Comparison of ENCODE assay signal across 15 cellular contexts in genomic region chr13:36528105-36528504, GRCh38.
DNase-seq lines count a peak whose midpoint lies in the region; ATAC-seq and TF ChIP-seq lines count a peak whose summit lies in the region.
"Had no signal": no experiment of that assay in that cellular context is flagged by ENCODE, and none has a peak within 500 bp of the region (broad histone marks: within the 10 kb centered on the region; RNA-seq: fewer than 3 reads in every experiment).

No MANE protein-coding gene starts in this region.

- BruUV-seq in A673 (replicated peaks; lab: Mats Ljungman, UMichigan) = no TSS peak

- H3K9me3 ChIP-seq in A673 (ENCODE audit: low read depth, low read length, poor library complexity, severe bottlenecking) = peaks cover 6% of the 10 kb centered on the region
- H3K9me3 ChIP-seq in lower lobe of right lung = no peaks in the 10 kb centered on the region
- H3K9me3 ChIP-seq: A549 had no signal

- intact Hi-C loops in A673 (cut with micrococcal nuclease; ENCODE audit: unreplicated experiment) = no loop called here
- intact Hi-C loops in lower lobe of right lung (cut with DNase I) = no loop called here
- intact Hi-C loops in cardiac septum (cut with DNase I) = no loop called here

- H3K4me1 Mint-ChIP-seq in chondrocyte (ENCODE audit: low read depth) = no peaks in the 10 kb centered on the region
- H3K4me1 Mint-ChIP-seq: CD4-positive, alpha-beta memory T cell had no signal

- DNase-seq in A673 (ENCODE audit: low spot score) (no peak), DMS53 (lab: John Stamatoyannopoulos, UW) (peak; percentile 49), lower lobe of right lung (peak; percentile 44), cardiac septum (ENCODE audit: low spot score) (no peak), chondrocyte (ENCODE audit: low spot score) (no peak)
- DNase-seq: CD4-positive, alpha-beta memory T cell; DMS153; H9; IMR-90 had no signal

- H3K4me1 ChIP-seq in A673 (ENCODE audit: insufficient read depth, low read length, poor library complexity, severe bottlenecking) = peaks cover 47% of the 10 kb centered on the region
- H3K4me1 ChIP-seq in lower lobe of right lung = peaks cover 21% of the 10 kb centered on the region
- H3K4me1 ChIP-seq: A549 had no signal

- H3K27me3 ChIP-seq in A673 (replicated peaks; ENCODE audit: insufficient read depth, low read depth, low read length, poor library complexity) (no peaks in the 10 kb centered on the region), lower lobe of right lung (ENCODE audit: low read depth) (no peaks in the 10 kb centered on the region)
- H3K27me3 ChIP-seq: BLaER1 had no signal

- H3K4me3 ChIP-seq in A673 (ENCODE audit: low read depth, low read length, poor library complexity, severe bottlenecking) = no peak overlapping the region
- H3K4me3 ChIP-seq in lower lobe of right lung = no peak overlapping the region
- H3K4me3 ChIP-seq: A549, BLaER1, K562 had no signal

- CTCF ChIA-PET in A673 (lab: Charles Lee) = no interaction called here

- H3K9me3 Mint-ChIP-seq in chondrocyte (ENCODE audit: low read depth) = peaks cover 7% of the 10 kb centered on the region

- H3K36me3 ChIP-seq in A673 (ENCODE audit: insufficient read depth, low read length, poor library complexity, severe bottlenecking) (no peaks in the 10 kb centered on the region), lower lobe of right lung (no peaks in the 10 kb centered on the region)
- H3K36me3 ChIP-seq: BLaER1 had no signal

- peak overlapping the region; percentile 49 for H3K27ac ChIP-seq in A673 (ENCODE audit: low read depth, low read length, poor library complexity, severe bottlenecking)
- peak overlapping the region; percentile 72; the same call in 1 of the 2 replicates for H3K27ac ChIP-seq in VCaP
- no peak overlapping the region for H3K27ac ChIP-seq in lower lobe of right lung
- H3K27ac ChIP-seq: A549, BLaER1 had no signal

- no peak overlapping the region for H3K4me3 Mint-ChIP-seq in chondrocyte (ENCODE audit: unreplicated experiment)
- H3K4me3 Mint-ChIP-seq: CD14-positive monocyte; CD4-positive, alpha-beta memory T cell; H9 had no signal

- ATAC-seq in lower lobe of right lung = peak; percentile 36 to 39
- no peak for ATAC-seq in GM18498 (IDR thresholded peaks at IDR 0.05; ENCODE audit: unreplicated experiment)
- ATAC-seq: A549, K562 had no signal

- no peak for TF ChIP-seq CTCF in A673 (conservative IDR thresholded peaks at IDR 0.05; ENCODE audit: low read depth, low read length)
- no peak for TF ChIP-seq CTCF in VCaP (conservative IDR thresholded peaks at IDR 0.05)
- TF ChIP-seq CTCF in lower lobe of right lung (IDR thresholded peaks at IDR 0.05) = no peak
- TF ChIP-seq CTCF in chondrocyte (IDR thresholded peaks at IDR 0.05) = no peak

- H3K27ac Mint-ChIP-seq in chondrocyte (ENCODE audit: unreplicated experiment) = no peak overlapping the region
- H3K27ac Mint-ChIP-seq: CD14-positive monocyte; CD4-positive, alpha-beta memory T cell; H9 had no signal

- H3K27me3 Mint-ChIP-seq in chondrocyte (ENCODE audit: low read depth) = peaks cover 8% of the 10 kb centered on the region

- H3K36me3 Mint-ChIP-seq in chondrocyte (ENCODE audit: low read depth) = no peaks in the 10 kb centered on the region
- H3K36me3 Mint-ChIP-seq: CD14-positive monocyte; CD4-positive, alpha-beta memory T cell had no signal

- POLR2A ChIA-PET in A673 (lab: Charles Lee; ENCODE audit: low non-redundant PET) = no interaction called here

Comparison
In these comparisons a context has a peak if more than half of its experiments do, and no peak if none do; other contexts are left out.
1. DNase-seq: peak in DMS53 (single experiment) and lower lobe of right lung (single experiment); none in A673 (single experiment), cardiac septum (single experiment) and chondrocyte (single experiment).